ENCODE assay signal across 1 cellular context in the genomic region with DNA sequence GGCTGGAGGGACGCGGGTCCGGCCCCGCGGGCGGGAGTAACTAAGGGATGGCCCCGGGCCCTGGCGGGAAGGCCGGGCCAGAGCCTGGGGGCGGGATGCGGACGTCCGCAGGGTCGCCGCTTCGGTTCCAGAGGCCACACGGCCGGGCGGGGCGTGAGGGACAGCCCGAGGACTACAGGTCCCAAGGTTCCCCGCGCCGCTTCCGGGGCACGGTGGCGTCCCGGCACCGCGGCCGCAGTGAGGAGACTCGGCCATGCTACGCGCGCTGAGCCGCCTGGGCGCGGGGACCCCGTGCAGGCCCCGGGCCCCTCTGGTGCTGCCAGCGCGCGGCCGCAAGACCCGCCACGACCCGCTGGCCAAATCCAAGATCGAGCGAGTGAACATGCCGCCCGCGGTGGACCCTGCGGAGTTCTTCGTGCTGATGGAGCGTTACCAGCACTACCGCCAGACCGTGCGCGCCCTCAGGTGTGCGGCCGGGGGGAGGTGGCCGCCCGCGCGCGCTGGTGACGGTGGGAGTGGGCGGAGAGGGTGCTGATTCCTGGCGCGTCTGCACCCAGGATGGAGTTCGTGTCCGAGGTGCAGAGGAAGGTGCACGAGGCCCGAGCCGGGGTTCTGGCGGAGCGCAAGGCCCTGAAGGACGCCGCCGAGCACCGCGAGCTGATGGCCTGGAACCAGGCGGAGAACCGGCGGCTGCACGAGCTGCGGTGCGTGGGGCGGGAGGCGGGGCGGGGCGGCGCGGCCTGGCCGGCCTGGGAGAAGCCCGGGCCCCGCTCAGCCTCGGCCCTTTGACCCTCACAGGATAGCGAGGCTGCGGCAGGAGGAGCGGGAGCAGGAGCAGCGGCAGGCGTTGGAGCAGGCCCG.
TF ChIP-seq lines count a peak whose summit lies in the region.

A gene (plus strand): TSS at position 237 of the 861 bp plus-strand sequence. CDS start 17 bp downstream, at position 254.

TF ChIP-seq in WTC11, 78 proteins besides CTCF, POLR2A, EP300 and RAD21 (continued from another document):
- TF ChIP-seq FOXP1 (CRISPR knock-in tag; IDR thresholded peaks at IDR 0.05; ENCODE audit: borderline replicate concordance) (peak; percentile 89), SMAD3 (CRISPR knock-in tag; IDR thresholded peaks at IDR 0.05; ENCODE audit: borderline replicate concordance) (peak; percentile 89), ESRRA (CRISPR knock-in tag; IDR thresholded peaks at IDR 0.05; ENCODE audit: borderline replicate concordance) (no peak), ZNF416 (CRISPR knock-in tag; IDR thresholded peaks at IDR 0.05) (no peak), ETV6 (CRISPR knock-in tag; IDR thresholded peaks at IDR 0.05) (peak; percentile 80; the same call in 1 of the 2 replicates), ZNF396 (CRISPR knock-in tag; IDR thresholded peaks at IDR 0.05; ENCODE audit: borderline replicate concordance) (no peak), ZBTB21 (CRISPR knock-in tag; IDR thresholded peaks at IDR 0.05; ENCODE audit: borderline replicate concordance) (no peak), NR3C1 (CRISPR knock-in tag; conservative IDR thresholded peaks at IDR 0.05; ENCODE audit: low read depth) (0 out of 2 replicates have a peak, but pooled peaks have one; percentile 26), ZNF138 (CRISPR knock-in tag; conservative IDR thresholded peaks at IDR 0.05) (no peak)
- TF ChIP-seq, protein P1, sequence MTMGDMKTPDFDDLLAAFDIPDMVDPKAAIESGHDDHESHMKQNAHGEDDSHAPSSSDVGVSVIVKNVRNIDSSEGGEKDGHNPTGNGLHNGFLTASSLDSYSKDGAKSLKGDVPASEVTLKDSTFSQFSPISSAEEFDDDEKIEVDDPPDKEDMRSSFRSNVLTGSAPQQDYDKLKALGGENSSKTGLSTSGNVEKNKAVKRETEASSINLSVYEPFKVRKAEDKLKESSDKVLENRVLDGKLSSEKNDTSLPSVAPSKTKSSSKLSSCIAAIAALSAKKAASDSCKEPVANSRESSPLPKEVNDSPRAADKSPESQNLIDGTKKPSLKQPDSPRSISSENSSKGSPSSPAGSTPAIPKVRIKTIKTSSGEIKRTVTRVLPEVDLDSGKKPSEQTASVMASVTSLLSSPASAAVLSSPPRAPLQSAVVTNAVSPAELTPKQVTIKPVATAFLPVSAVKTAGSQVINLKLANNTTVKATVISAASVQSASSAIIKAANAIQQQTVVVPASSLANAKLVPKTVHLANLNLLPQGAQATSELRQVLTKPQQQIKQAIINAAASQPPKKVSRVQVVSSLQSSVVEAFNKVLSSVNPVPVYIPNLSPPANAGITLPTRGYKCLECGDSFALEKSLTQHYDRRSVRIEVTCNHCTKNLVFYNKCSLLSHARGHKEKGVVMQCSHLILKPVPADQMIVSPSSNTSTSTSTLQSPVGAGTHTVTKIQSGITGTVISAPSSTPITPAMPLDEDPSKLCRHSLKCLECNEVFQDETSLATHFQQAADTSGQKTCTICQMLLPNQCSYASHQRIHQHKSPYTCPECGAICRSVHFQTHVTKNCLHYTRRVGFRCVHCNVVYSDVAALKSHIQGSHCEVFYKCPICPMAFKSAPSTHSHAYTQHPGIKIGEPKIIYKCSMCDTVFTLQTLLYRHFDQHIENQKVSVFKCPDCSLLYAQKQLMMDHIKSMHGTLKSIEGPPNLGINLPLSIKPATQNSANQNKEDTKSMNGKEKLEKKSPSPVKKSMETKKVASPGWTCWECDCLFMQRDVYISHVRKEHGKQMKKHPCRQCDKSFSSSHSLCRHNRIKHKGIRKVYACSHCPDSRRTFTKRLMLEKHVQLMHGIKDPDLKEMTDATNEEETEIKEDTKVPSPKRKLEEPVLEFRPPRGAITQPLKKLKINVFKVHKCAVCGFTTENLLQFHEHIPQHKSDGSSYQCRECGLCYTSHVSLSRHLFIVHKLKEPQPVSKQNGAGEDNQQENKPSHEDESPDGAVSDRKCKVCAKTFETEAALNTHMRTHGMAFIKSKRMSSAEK (CRISPR knock-in tag; IDR thresholded peaks at IDR 0.05; ENCODE audit: borderline replicate concordance) = no peak
- TF ChIP-seq, protein P2, sequence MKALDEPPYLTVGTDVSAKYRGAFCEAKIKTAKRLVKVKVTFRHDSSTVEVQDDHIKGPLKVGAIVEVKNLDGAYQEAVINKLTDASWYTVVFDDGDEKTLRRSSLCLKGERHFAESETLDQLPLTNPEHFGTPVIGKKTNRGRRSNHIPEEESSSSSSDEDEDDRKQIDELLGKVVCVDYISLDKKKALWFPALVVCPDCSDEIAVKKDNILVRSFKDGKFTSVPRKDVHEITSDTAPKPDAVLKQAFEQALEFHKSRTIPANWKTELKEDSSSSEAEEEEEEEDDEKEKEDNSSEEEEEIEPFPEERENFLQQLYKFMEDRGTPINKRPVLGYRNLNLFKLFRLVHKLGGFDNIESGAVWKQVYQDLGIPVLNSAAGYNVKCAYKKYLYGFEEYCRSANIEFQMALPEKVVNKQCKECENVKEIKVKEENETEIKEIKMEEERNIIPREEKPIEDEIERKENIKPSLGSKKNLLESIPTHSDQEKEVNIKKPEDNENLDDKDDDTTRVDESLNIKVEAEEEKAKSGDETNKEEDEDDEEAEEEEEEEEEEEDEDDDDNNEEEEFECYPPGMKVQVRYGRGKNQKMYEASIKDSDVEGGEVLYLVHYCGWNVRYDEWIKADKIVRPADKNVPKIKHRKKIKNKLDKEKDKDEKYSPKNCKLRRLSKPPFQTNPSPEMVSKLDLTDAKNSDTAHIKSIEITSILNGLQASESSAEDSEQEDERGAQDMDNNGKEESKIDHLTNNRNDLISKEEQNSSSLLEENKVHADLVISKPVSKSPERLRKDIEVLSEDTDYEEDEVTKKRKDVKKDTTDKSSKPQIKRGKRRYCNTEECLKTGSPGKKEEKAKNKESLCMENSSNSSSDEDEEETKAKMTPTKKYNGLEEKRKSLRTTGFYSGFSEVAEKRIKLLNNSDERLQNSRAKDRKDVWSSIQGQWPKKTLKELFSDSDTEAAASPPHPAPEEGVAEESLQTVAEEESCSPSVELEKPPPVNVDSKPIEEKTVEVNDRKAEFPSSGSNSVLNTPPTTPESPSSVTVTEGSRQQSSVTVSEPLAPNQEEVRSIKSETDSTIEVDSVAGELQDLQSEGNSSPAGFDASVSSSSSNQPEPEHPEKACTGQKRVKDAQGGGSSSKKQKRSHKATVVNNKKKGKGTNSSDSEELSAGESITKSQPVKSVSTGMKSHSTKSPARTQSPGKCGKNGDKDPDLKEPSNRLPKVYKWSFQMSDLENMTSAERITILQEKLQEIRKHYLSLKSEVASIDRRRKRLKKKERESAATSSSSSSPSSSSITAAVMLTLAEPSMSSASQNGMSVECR (CRISPR knock-in tag; IDR thresholded peaks at IDR 0.05; ENCODE audit: borderline replicate concordance) = 0 out of 2 replicates have a peak, but pooled peaks have one; percentile 34
- TF ChIP-seq, protein P3, sequence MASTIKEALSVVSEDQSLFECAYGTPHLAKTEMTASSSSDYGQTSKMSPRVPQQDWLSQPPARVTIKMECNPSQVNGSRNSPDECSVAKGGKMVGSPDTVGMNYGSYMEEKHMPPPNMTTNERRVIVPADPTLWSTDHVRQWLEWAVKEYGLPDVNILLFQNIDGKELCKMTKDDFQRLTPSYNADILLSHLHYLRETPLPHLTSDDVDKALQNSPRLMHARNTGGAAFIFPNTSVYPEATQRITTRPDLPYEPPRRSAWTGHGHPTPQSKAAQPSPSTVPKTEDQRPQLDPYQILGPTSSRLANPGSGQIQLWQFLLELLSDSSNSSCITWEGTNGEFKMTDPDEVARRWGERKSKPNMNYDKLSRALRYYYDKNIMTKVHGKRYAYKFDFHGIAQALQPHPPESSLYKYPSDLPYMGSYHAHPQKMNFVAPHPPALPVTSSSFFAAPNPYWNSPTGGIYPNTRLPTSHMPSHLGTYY (CRISPR knock-in tag; IDR thresholded peaks at IDR 0.05) = no peak
- TF ChIP-seq, protein P4, sequence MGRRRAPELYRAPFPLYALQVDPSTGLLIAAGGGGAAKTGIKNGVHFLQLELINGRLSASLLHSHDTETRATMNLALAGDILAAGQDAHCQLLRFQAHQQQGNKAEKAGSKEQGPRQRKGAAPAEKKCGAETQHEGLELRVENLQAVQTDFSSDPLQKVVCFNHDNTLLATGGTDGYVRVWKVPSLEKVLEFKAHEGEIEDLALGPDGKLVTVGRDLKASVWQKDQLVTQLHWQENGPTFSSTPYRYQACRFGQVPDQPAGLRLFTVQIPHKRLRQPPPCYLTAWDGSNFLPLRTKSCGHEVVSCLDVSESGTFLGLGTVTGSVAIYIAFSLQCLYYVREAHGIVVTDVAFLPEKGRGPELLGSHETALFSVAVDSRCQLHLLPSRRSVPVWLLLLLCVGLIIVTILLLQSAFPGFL (CRISPR knock-in tag; IDR thresholded peaks at IDR 0.05; ENCODE audit: borderline replicate concordance) = peak; percentile 35; the same call in 1 of the 2 replicates
TF ChIP-seq in WTC11: peak in this region for 22.
